In genomic region chr20:29448806-29449470, GRCh38 we compare ENCODE assay signal across 9 cellular contexts.
"Had no signal": no experiment of that assay in that cellular context is flagged by ENCODE, and none has a peak within 500 bp of the region (broad histone marks: within the 10 kb centered on the region; RNA-seq: fewer than 3 reads in every experiment).

No MANE protein-coding gene starts in this region.

- FAIRE-seq: H1, H54, HTR-8/SVneo, K562 had no signal

- H3K4me1 Mint-ChIP-seq: H9 had no signal

- H3K27ac Mint-ChIP-seq: H9, HFFc6 had no signal

- DNase-seq: GM23248, H9, HFFc6, IMR-90 had no signal

- H3K4me3 Mint-ChIP-seq: H9, HFFc6 had no signal

- ATAC-seq: HCT116, K562 had no signal

- H3K9ac ChIP-seq: GM23248 had no signal

- H3K4me3 ChIP-seq: GM23248, K562 had no signal

- H3K27ac ChIP-seq: GM23248 had no signal

- H2AFZ ChIP-seq: GM23248 had no signal
